In the genomic region with DNA sequence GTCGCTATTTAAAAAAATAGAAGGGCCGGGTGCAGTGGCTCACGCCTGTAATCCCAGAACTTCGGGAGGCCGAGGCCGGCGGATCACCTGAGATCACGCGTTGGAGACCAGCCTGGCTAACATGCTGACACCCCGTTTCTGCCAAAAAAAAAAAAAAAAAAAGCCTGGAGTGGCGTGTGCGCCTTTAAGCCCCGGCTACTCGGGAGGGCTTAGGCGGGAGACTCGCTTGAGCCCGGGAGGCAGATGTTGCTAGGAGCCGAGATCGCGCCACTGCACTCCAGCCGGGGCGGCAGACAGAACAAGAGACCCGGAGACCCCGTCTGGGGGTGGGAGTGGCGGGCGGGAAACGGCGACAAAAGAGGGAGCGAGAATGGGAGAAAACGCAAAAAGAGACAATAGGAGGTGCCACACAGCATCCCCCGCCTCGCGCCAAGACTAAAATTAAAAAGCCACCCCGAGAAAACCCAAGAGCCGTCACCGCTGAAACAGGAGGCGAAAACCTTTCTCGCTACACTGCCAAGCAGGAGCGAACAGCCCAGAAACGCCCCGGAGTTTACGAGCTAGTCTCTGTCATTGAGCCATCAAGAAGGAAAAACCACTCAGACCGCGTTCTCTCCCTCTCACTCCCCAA, we compare ENCODE assay signal across 8 cellular contexts. TPM values are rescaled to one million over a fixed set of nuclear protein-coding genes. Genes with fewer than 3 reads are reported as not detected.
A peak's percentile ranks its signal among the peaks of the same experiment; 100 is the strongest.
DNase-seq lines count a peak whose midpoint lies in the region; ATAC-seq and TF ChIP-seq lines count a peak whose summit lies in the region.
"Not testable (repeated sequence)": the region's sequence is repeated elsewhere in the genome, so short reads cannot be mapped to it uniquely, and the experiment has no call there.

No MANE protein-coding gene starts in this region.

- H3K27ac ChIP-seq in tibial artery = peak overlapping the region; percentile 64 to 83

- not testable (repeated sequence) for H3K9me3 ChIP-seq in tibial artery

- H3K27me3 ChIP-seq in tibial artery = not testable (repeated sequence)

- not testable (repeated sequence) for H3K9me3 Mint-ChIP-seq in activated T-helper 2 cell treated with anti-CD3 and anti-CD28 coated beads, Interferon-gamma antibody, Interleukin-2, Interleukin-4, amounts not matched to agents 10 μg/mL and 5 μg/mL and 100 μg/mL, durations not matched to agents 14 hours and 24 hours and 36 hours; endothelial cell (ENCODE audit: unreplicated experiment); naive B cell

- peak overlapping the region; percentile 13 for H3K4me3 Mint-ChIP-seq in activated T-helper 2 cell treated with anti-CD3 and anti-CD28 coated beads, Interferon-gamma antibody, Interleukin-2, Interleukin-4, amounts not matched to agents 10 μg/mL and 5 μg/mL and 100 μg/mL, durations not matched to agents 14 hours and 24 hours and 36 hours (ENCODE audit: low read depth)
- not testable (repeated sequence) for H3K4me3 Mint-ChIP-seq in endothelial cell (ENCODE audit: unreplicated experiment)
- peak overlapping the region; percentile 54 to 92 (median 86) for H3K4me3 Mint-ChIP-seq in naive B cell

- intact Hi-C loops in activated T-helper 2 cell treated with anti-CD3 and anti-CD28 coated beads, Interferon-gamma antibody, Interleukin-2, Interleukin-4, amounts not matched to agents 10 μg/mL and 5 μg/mL and 100 μg/mL, durations not matched to agents 14 hours and 24 hours and 36 hours (cut with micrococcal nuclease); tibial artery (cut with DNase I; ENCODE audit: low total_unique reads): not testable (repeated sequence)

- H3K36me3 Mint-ChIP-seq in activated T-helper 2 cell treated with anti-CD3 and anti-CD28 coated beads, Interferon-gamma antibody, Interleukin-2, Interleukin-4, amounts not matched to agents 10 μg/mL and 5 μg/mL and 100 μg/mL, durations not matched to agents 14 hours and 24 hours and 36 hours (ENCODE audit: low read depth); endothelial cell (ENCODE audit: low read depth, unreplicated experiment); naive B cell: not testable (repeated sequence)

- not testable (repeated sequence) for H3K4me1 ChIP-seq in tibial artery

- TF ChIP-seq POLR2A in GM18526 (IDR thresholded peaks at IDR 0.05; ENCODE audit: extremely low read depth, insufficient read length) = peak; percentile 48

- ATAC-seq in HG03045 (IDR thresholded peaks at IDR 0.05; ENCODE audit: unreplicated experiment) (peak; percentile 25), naive B cell (ENCODE audit: low read depth in 2 of 2) (peak; percentile 22 to 34)

- DNase-seq in activated CD4-positive, CD25-positive, alpha-beta regulatory T cell treated with anti-CD3 and anti-CD28 coated beads, Interleukin-2, amount 50 U/mL, for 16 hours (ENCODE audit: low read depth, low spot score) = peak; percentile 63
- DNase-seq in activated T-helper 2 cell treated with anti-CD3 and anti-CD28 coated beads, Interferon-gamma antibody, Interleukin-2, Interleukin-4, amounts not matched to agents 10 μg/mL and 5 μg/mL and 100 μg/mL, durations not matched to agents 14 hours and 24 hours and 36 hours (ENCODE audit: low spot score) = peak; percentile 84
- peak; percentile 79 for DNase-seq in endothelial cell (ENCODE audit: low spot score)
- peak; percentile 91 for DNase-seq in naive B cell
- peak; percentile 58 for DNase-seq in stimulated activated CD4-positive, alpha-beta T cell treated with anti-CD3 and anti-CD28 coated beads, Interleukin-2, amount 100 ng/mL, for 4 hours (ENCODE audit: low read depth)
- peak; percentile 77 to 86 for DNase-seq in tibial artery

- H3K27me3 Mint-ChIP-seq in activated T-helper 2 cell treated with anti-CD3 and anti-CD28 coated beads, Interferon-gamma antibody, Interleukin-2, Interleukin-4, amounts not matched to agents 10 μg/mL and 5 μg/mL and 100 μg/mL, durations not matched to agents 14 hours and 24 hours and 36 hours (ENCODE audit: low read depth); endothelial cell (ENCODE audit: unreplicated experiment); naive B cell: not testable (repeated sequence)

- H3K4me3 ChIP-seq in tibial artery = peak overlapping the region; percentile 22 to 48

- not testable (repeated sequence) for H3K36me3 ChIP-seq in tibial artery

- H3K27ac Mint-ChIP-seq in activated T-helper 2 cell treated with anti-CD3 and anti-CD28 coated beads, Interferon-gamma antibody, Interleukin-2, Interleukin-4, amounts not matched to agents 10 μg/mL and 5 μg/mL and 100 μg/mL, durations not matched to agents 14 hours and 24 hours and 36 hours = peak overlapping the region; percentile 42
- H3K27ac Mint-ChIP-seq in endothelial cell (ENCODE audit: unreplicated experiment) (peak overlapping the region; percentile 84), naive B cell (peak overlapping the region; percentile 76 to 99 (median 96))

- not testable (repeated sequence) for H3K4me1 Mint-ChIP-seq in activated T-helper 2 cell treated with anti-CD3 and anti-CD28 coated beads, Interferon-gamma antibody, Interleukin-2, Interleukin-4, amounts not matched to agents 10 μg/mL and 5 μg/mL and 100 μg/mL, durations not matched to agents 14 hours and 24 hours and 36 hours (ENCODE audit: low read depth); endothelial cell (ENCODE audit: unreplicated experiment); naive B cell

- not testable (repeated sequence) for TF ChIP-seq CTCF in endothelial cell (IDR thresholded peaks at IDR 0.05; ENCODE audit: unreplicated experiment); tibial artery (IDR thresholded peaks at IDR 0.05)

RNA-seq across cellular contexts. Expression of gene GRAP, which starts 16.7 kb away (rescaled TPM):
- total RNA-seq in activated T-helper 2 cell treated with anti-CD3 and anti-CD28 coated beads, Interferon-gamma antibody, Interleukin-2, Interleukin-4, amounts not matched to agents 10 μg/mL and 5 μg/mL and 100 μg/mL, durations not matched to agents 14 hours and 24 hours and 36 hours = 9.4 and 10.9 TPM in 2 replicates
- total RNA-seq in endothelial cell (ENCODE audit: unreplicated experiment) = 50.2 TPM
- 10 to 100 TPM; 46.2 to 90.5 (median 52.6) TPM for polyA plus RNA-seq in naive B cell (ENCODE audit: low read depth in 6 of 6)

RNA-seq across cellular contexts. Expression of gene FAM83G, which starts 58.9 kb away (rescaled TPM):
- 14.0 and 15.3 TPM in 2 replicates for total RNA-seq in activated T-helper 2 cell treated with anti-CD3 and anti-CD28 coated beads, Interferon-gamma antibody, Interleukin-2, Interleukin-4, amounts not matched to agents 10 μg/mL and 5 μg/mL and 100 μg/mL, durations not matched to agents 14 hours and 24 hours and 36 hours
- total RNA-seq in endothelial cell (ENCODE audit: unreplicated experiment) = 1.6 TPM
- 1 to 10 TPM; 2.5 to 4.4 (median 2.9) TPM for polyA plus RNA-seq in naive B cell (ENCODE audit: low read depth in 6 of 6)

Comparison
In these comparisons a context has a peak if more than half of its experiments do, and no peak if none do; other contexts are left out.
1. Peak in every context shown above with its lines: DNase-seq, ATAC-seq, H3K4me3 ChIP-seq and H3K27ac ChIP-seq.
2. H3K27ac Mint-ChIP-seq: peak in every context shown above with its lines; median percentile 96 in naive B cell; 84 in endothelial cell; 42 in activated T-helper 2 cell treated with anti-CD3 and anti-CD28 coated beads, Interferon-gamma antibody, Interleukin-2, Interleukin-4, amounts not matched to agents 10 μg/mL and 5 μg/mL and 100 μg/mL, durations not matched to agents 14 hours and 24 hours and 36 hours.